ENCODE assay signal across 33 cellular contexts in the genomic region with DNA sequence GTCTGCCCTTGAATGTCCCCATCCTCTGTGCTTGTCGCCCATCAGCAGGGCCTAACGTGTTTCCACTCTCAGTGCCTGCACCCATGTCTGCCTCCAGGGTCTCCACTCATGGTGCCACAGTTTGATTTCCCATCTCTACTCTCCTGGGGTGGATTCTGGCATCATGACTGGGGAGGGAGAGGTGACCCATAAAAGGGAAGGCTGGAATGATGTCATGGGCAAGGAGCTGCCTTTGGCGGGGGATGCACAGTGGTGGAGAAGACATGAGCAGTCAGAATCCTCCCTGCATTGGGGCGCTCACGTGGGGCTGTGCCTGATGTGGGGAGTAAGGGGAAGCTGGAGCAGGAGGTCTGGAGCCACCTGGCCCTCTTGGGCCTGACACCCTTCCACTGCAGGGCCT.
"Had no signal": no experiment of that assay in that cellular context is flagged by ENCODE, and none has a peak within 500 bp of the region (broad histone marks: within the 10 kb centered on the region; RNA-seq: fewer than 3 reads in every experiment).

No MANE protein-coding gene starts in this region.

- H3K27ac ChIP-seq: adrenal gland, body of pancreas, breast epithelium, epithelial cell of prostate, esophagus squamous epithelium, gastroesophageal sphincter, heart right ventricle had no signal

- H3K27ac Mint-ChIP-seq: activated CD4-positive, alpha-beta memory T cell treated with anti-CD3 and anti-CD28 coated beads, Interleukin-2, amount 10 ng/mL, durations not matched to agents 7 days and 5 days; activated CD4-positive, alpha-beta T cell treated with anti-CD3 and anti-CD28 coated beads, Interleukin-2, amount 10 ng/mL, durations not matched to agents 7 days and 5 days; activated naive CD4-positive, alpha-beta T cell treated with anti-CD3 and anti-CD28 coated beads for 36 hours; activated naive CD4-positive, alpha-beta T cell treated with anti-CD3 and anti-CD28 coated beads, Interleukin-2, amount 50 U/mL, for 24 hours; activated naive CD8-positive, alpha-beta T cell treated with anti-CD3 and anti-CD28 coated beads for 36 hours; activated naive CD8-positive, alpha-beta T cell treated with anti-CD3 and anti-CD28 coated beads, Interleukin-2, amount 50 U/mL, for 24 hours; activated T-cell treated with anti-CD3 and anti-CD28 coated beads, Interleukin-2, amount 50 U/mL, for 24 hours; activated T-cell treated with anti-CD3 and anti-CD28 coated beads, Interleukin-2, amount 50 U/mL, for 72 hours; effector memory CD8-positive, alpha-beta T cell; T-helper 17 cell; T-helper 2 cell treated with Interferon-gamma antibody and Interleukin-4, amounts not matched to agents 5 μg/mL and 100 μg/mL, for 36 hours had no signal

- H3K36me3 Mint-ChIP-seq: activated naive CD4-positive, alpha-beta T cell treated with anti-CD3 and anti-CD28 coated beads, Interleukin-2, amount 50 U/mL, for 24 hours; activated naive CD8-positive, alpha-beta T cell treated with anti-CD3 and anti-CD28 coated beads for 36 hours had no signal

- H3K4me3 ChIP-seq: adrenal gland, body of pancreas, breast epithelium, esophagus squamous epithelium, gastroesophageal sphincter, heart right ventricle had no signal

- H3K4me1 ChIP-seq: breast epithelium, gastroesophageal sphincter had no signal

- H3K27me3 Mint-ChIP-seq: activated naive CD4-positive, alpha-beta T cell treated with anti-CD3 and anti-CD28 coated beads, Interleukin-2, amount 50 U/mL, for 24 hours; activated naive CD8-positive, alpha-beta T cell treated with anti-CD3 and anti-CD28 coated beads, Interleukin-2, amount 50 U/mL, for 24 hours had no signal

- H3K4me1 Mint-ChIP-seq: activated CD4-positive, alpha-beta memory T cell treated with anti-CD3 and anti-CD28 coated beads, Interleukin-2, amount 10 ng/mL, durations not matched to agents 7 days and 5 days; activated CD4-positive, alpha-beta T cell treated with anti-CD3 and anti-CD28 coated beads, Interleukin-2, amount 10 ng/mL, durations not matched to agents 7 days and 5 days; activated naive CD4-positive, alpha-beta T cell treated with anti-CD3 and anti-CD28 coated beads, Interleukin-2, amount 50 U/mL, for 24 hours; activated naive CD8-positive, alpha-beta T cell treated with anti-CD3 and anti-CD28 coated beads for 36 hours; activated naive CD8-positive, alpha-beta T cell treated with anti-CD3 and anti-CD28 coated beads, Interleukin-2, amount 50 U/mL, for 24 hours; central memory CD8-positive, alpha-beta T cell had no signal

- H3K27me3 ChIP-seq: adrenal gland, body of pancreas, breast epithelium, esophagus squamous epithelium, gastroesophageal sphincter had no signal

- H3K9me3 Mint-ChIP-seq: activated CD4-positive, alpha-beta memory T cell treated with anti-CD3 and anti-CD28 coated beads, Interleukin-2, amount 10 ng/mL, durations not matched to agents 7 days and 5 days; activated CD4-positive, alpha-beta T cell treated with anti-CD3 and anti-CD28 coated beads, Interleukin-2, amount 10 ng/mL, durations not matched to agents 7 days and 5 days; activated naive CD4-positive, alpha-beta T cell treated with anti-CD3 and anti-CD28 coated beads for 36 hours; activated naive CD4-positive, alpha-beta T cell treated with anti-CD3 and anti-CD28 coated beads, Interleukin-2, amount 50 U/mL, for 24 hours; activated naive CD8-positive, alpha-beta T cell treated with anti-CD3 and anti-CD28 coated beads for 36 hours; activated naive CD8-positive, alpha-beta T cell treated with anti-CD3 and anti-CD28 coated beads, Interleukin-2, amount 50 U/mL, for 24 hours; activated T-cell treated with anti-CD3 and anti-CD28 coated beads, Interleukin-2, amount 50 U/mL, for 24 hours; activated T-cell treated with anti-CD3 and anti-CD28 coated beads, Interleukin-2, amount 50 U/mL, for 72 hours; central memory CD8-positive, alpha-beta T cell; effector memory CD8-positive, alpha-beta T cell; T-helper 2 cell treated with Interferon-gamma antibody and Interleukin-4, amounts not matched to agents 5 μg/mL and 100 μg/mL, for 36 hours had no signal

- ATAC-seq: activated naive CD8-positive, alpha-beta T cell treated with anti-CD3 and anti-CD28 coated beads, Interleukin-2, amount 50 U/mL, for 24 hours; activated T-cell treated with anti-CD3 and anti-CD28 coated beads, Interleukin-2, amount 50 U/mL, for 72 hours; body of pancreas; effector memory CD8-positive, alpha-beta T cell; gastroesophageal sphincter; heart right ventricle; T-helper 17 cell had no signal

- H3K36me3 ChIP-seq: adrenal gland, breast epithelium, esophagus squamous epithelium, gastroesophageal sphincter, heart right ventricle had no signal

- H3K9me3 ChIP-seq: adrenal gland, body of pancreas, breast epithelium, esophagus squamous epithelium, gastroesophageal sphincter, heart right ventricle had no signal

- DNase-seq: activated CD4-positive, alpha-beta memory T cell treated with anti-CD3 and anti-CD28 coated beads, Interleukin-2, amount 10 ng/mL, durations not matched to agents 7 days and 5 days; activated CD4-positive, alpha-beta T cell treated with anti-CD3 and anti-CD28 coated beads for 1 hour; activated CD4-positive, alpha-beta T cell treated with anti-CD3 and anti-CD28 coated beads for 4 hours; activated CD4-positive, alpha-beta T cell treated with anti-CD3 and anti-CD28 coated beads, Interleukin-2, amount 10 ng/mL, durations not matched to agents 7 days and 5 days; activated CD4-positive, alpha-beta T cell treated with anti-CD3 and anti-CD28 coated beads, Interleukin-2, amount 50 U/mL, for 4 hours; activated CD8-positive, alpha-beta memory T cell treated with anti-CD3 and anti-CD28 coated beads, Interleukin-2, amount 50 U/mL, for 48 hours; activated gamma-delta T cell treated with Interleukin-2 at 50 U/mL for 16 hours; activated naive CD4-positive, alpha-beta T cell treated with anti-CD3 and anti-CD28 coated beads for 36 hours; activated naive CD8-positive, alpha-beta T cell treated with anti-CD3 and anti-CD28 coated beads for 36 hours; activated naive CD8-positive, alpha-beta T cell treated with anti-CD3 and anti-CD28 coated beads, Interleukin-2, amount 50 U/mL, for 24 hours; activated T-cell treated with anti-CD3 and anti-CD28 coated beads for 4 hours; activated T-cell treated with anti-CD3 and anti-CD28 coated beads, Interleukin-2, amount 50 U/mL, for 24 hours; activated T-cell treated with anti-CD3 and anti-CD28 coated beads, Interleukin-2, amount 50 U/mL, for 72 hours; adrenal gland; amygdala; aorta; body of pancreas; cortex of kidney; dermis blood vessel endothelial cell; effector CD4-positive, alpha-beta T cell; effector memory CD8-positive, alpha-beta T cell; esophagus squamous epithelium; foreskin melanocyte; heart right ventricle; T-helper 1 cell; T-helper 17 cell; T1000 had no signal

- H3K4me3 Mint-ChIP-seq: activated CD4-positive, alpha-beta memory T cell treated with anti-CD3 and anti-CD28 coated beads, Interleukin-2, amount 10 ng/mL, durations not matched to agents 7 days and 5 days; activated CD4-positive, alpha-beta T cell treated with anti-CD3 and anti-CD28 coated beads, Interleukin-2, amount 10 ng/mL, durations not matched to agents 7 days and 5 days; activated naive CD4-positive, alpha-beta T cell treated with anti-CD3 and anti-CD28 coated beads for 36 hours; activated naive CD4-positive, alpha-beta T cell treated with anti-CD3 and anti-CD28 coated beads, Interleukin-2, amount 50 U/mL, for 24 hours; activated naive CD8-positive, alpha-beta T cell treated with anti-CD3 and anti-CD28 coated beads for 36 hours; activated naive CD8-positive, alpha-beta T cell treated with anti-CD3 and anti-CD28 coated beads, Interleukin-2, amount 50 U/mL, for 24 hours; activated T-cell treated with anti-CD3 and anti-CD28 coated beads, Interleukin-2, amount 50 U/mL, for 24 hours; activated T-cell treated with anti-CD3 and anti-CD28 coated beads, Interleukin-2, amount 50 U/mL, for 72 hours; central memory CD8-positive, alpha-beta T cell; effector memory CD8-positive, alpha-beta T cell; T-helper 17 cell; T-helper 2 cell treated with Interferon-gamma antibody and Interleukin-4, amounts not matched to agents 5 μg/mL and 100 μg/mL, for 36 hours had no signal
